20 cellular contexts compared by ENCODE assay signal in the genomic region with DNA sequence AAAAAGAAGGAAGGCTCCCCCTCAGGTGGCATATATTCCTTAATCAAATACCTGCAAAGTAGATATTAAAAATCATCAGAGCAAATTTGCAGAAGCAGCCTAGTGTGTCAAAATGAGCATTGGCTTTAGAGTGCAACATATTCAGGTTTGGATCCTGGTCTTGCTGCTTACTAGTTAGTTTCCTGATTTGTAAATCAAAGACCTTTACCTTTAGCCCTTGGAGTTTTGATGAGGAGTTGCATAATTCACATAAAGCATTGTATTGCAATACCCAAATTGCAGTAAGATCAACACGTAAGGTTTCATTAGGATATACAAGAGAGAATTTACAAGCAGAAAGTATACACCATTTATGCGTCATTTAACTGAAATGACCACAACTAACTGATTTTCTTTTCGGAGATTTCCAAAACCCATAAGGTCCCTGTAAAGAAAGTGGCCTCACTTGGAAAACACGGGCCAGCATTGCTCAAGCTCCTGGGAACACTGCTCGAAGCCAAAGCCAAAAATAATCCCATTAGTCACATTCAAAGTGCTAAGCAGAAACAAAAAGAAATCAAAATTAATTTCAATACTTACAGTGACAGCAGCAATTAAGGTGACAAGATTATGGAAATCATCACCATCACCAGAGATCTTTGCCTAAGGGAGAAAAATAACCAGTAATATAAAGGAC.
"Had no signal": no experiment of that assay in that cellular context is flagged by ENCODE, and none has a peak within 500 bp of the region (broad histone marks: within the 10 kb centered on the region; RNA-seq: fewer than 3 reads in every experiment).

No MANE protein-coding gene starts in this region.

- H3K27ac ChIP-seq: esophagus squamous epithelium, gastrocnemius medialis, left lung, neutrophil, pancreas, stomach, thyroid gland, vagina had no signal

- DNase-seq: cortex of kidney; effector memory CD8-positive, alpha-beta T cell; erythroblast; esophagus squamous epithelium; gastrocnemius medialis; kidney; left lung; mesendoderm; midbrain; naive B cell; pancreas; stimulated activated CD4-positive, alpha-beta T cell treated with anti-CD3 and anti-CD28 coated beads, Interleukin-2, amount 100 ng/mL, for 24 hours; stimulated activated CD4-positive, alpha-beta T cell treated with anti-CD3 and anti-CD28 coated beads, Interleukin-4, amount 100 ng/mL, for 24 hours; stimulated activated naive CD4-positive, alpha-beta T cell treated with Interleukin-2 at 50 U/mL for 16 hours; stomach; thyroid gland; trophoblast cell had no signal

- FAIRE-seq: endometrium, kidney, pancreas had no signal
